ENCODE assay signal across 19 cellular contexts in the genomic region with DNA sequence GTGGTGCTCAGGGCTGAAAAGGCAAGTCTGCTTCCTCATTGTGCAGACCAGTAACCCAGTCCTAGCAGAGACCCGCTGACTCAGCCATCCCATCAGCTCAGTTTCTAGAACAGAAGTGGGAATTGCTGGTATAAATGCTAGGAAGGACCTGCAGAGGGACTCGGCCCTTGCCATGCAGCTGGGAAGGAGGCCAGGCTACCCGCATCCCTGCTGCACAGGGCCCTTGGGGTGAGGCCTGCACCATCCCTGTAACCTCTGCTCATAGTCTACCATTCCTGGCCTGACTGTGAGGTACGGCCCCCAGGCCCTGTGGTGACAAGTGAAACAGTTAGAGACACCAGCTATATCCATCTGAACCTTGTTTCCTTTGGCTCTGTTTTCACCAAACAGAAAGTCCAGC.
"Had no signal": no experiment of that assay in that cellular context is flagged by ENCODE, and none has a peak within 500 bp of the region (broad histone marks: within the 10 kb centered on the region; RNA-seq: fewer than 3 reads in every experiment).

No MANE protein-coding gene starts in this region.

- DNase-seq: activated CD4-positive, alpha-beta T cell treated with anti-CD3 and anti-CD28 coated beads for 48 hours; activated CD4-positive, alpha-beta T cell treated with anti-CD3 and anti-CD28 coated beads, Interleukin-2, amount 50 U/mL, for 48 hours; activated CD8-positive, alpha-beta memory T cell treated with anti-CD3 and anti-CD28 coated beads for 24 hours; activated gamma-delta T cell treated with Interleukin-2 at 50 U/mL for 16 hours; activated naive CD4-positive, alpha-beta T cell treated with anti-CD3 and anti-CD28 coated beads, Interleukin-2, amount 50 U/mL, for 16 hours; amniotic stem cell; colonic mucosa; effector memory CD4-positive, alpha-beta T cell; left lung; lower lobe of right lung; mesenchymal stem cell; mucosa of descending colon; right lobe of liver; stimulated activated CD4-positive, alpha-beta T cell treated with anti-CD3 and anti-CD28 coated beads, Interleukin-2, amount 100 ng/mL, for 48 hours; stimulated activated naive CD4-positive, alpha-beta T cell treated with Interleukin-2 at 50 U/mL for 16 hours; SW 1271; T-helper 17 cell; T1000 had no signal

- ATAC-seq: left lung; lower lobe of right lung; mucosa of descending colon; natural killer cell treated with Interleukin-12 subunit alpha and Interleukin-12 subunit beta and Interleukin-15 and Interleukin-18, amount 100 ng/mL, for 72 hours; T-helper 17 cell had no signal
